In the genomic region with DNA sequence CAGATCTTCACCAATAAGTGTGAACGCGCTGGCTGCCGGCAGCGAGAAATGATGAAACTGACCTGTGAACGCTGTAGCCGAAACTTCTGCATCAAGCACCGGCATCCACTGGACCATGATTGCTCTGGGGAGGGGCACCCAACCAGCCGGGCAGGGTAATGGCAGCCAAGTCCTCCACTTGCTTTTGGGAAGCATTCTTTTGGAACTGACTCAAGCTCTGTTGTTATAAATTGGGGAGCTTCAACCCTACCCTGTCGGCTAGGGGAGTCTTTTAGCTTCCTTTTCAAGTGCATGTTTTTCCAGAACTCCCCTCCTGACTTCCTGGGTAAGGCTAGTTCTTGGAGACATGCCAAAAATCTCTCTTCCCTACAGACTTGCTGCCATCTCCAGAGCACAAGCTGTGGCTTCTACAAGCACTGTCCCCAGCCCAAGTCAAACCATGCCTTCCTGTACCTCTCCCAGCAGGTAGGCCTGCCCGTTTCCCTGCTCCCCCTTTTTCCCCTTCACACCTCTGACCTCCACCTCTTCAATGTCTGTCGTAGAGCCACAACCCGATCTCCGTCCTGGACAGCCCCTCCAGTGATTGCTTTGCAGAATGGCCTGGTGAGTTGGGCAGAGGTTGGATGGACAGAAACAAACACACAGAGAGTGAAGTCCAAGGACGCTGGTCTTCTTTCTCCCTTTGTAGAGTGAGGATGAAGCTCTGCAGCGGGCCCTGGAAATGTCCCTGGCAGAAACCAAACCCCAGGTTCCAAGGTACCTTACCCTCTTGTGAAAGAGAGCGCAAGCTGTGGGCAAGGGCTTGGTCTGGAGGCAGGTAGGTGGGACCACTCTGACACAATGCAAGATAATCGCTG, we compare ENCODE assay signal across 2 cellular contexts.
TF ChIP-seq lines count a peak whose summit lies in the region.

No MANE protein-coding gene starts in this region.

TF ChIP-seq in SK-N-SH, 30 proteins besides CTCF, POLR2A, EP300 and RAD21 (continued from another document):
- no peak for TF ChIP-seq RFX5 (IDR thresholded peaks at IDR 0.05; ENCODE audit: low read length)

TF ChIP-seq in SK-N-SH treated with all-trans-retinoic acid at 6 μM for 48 hours, 23 proteins besides CTCF, POLR2A, EP300 and RAD21 (continued from another document):
- TF ChIP-seq ARNTL (CRISPR knock-in tag; IDR thresholded peaks at IDR 0.05; ENCODE audit: borderline replicate concordance, low read depth) (no peak), ZNF8 (CRISPR knock-in tag; IDR thresholded peaks at IDR 0.05) (no peak), SNAI2 (CRISPR knock-in tag; IDR thresholded peaks at IDR 0.05) (no peak), BACH2 (CRISPR knock-in tag; IDR thresholded peaks at IDR 0.05; ENCODE audit: borderline replicate concordance) (no peak), CSDC2 (CRISPR knock-in tag; IDR thresholded peaks at IDR 0.05) (no peak), GLIS3 (CRISPR knock-in tag; IDR thresholded peaks at IDR 0.05) (no peak), ZNF70 (CRISPR knock-in tag; IDR thresholded peaks at IDR 0.05) (no peak), ZFP3 (CRISPR knock-in tag; IDR thresholded peaks at IDR 0.05) (no peak), OSR1 (CRISPR knock-in tag; IDR thresholded peaks at IDR 0.05) (no peak), TCF4 (CRISPR knock-in tag; IDR thresholded peaks at IDR 0.05; ENCODE audit: borderline replicate concordance) (no peak), ZC3H10 (CRISPR knock-in tag; IDR thresholded peaks at IDR 0.05) (no peak), ZFP30 (CRISPR knock-in tag; IDR thresholded peaks at IDR 0.05) (no peak), PPARA (CRISPR knock-in tag; IDR thresholded peaks at IDR 0.05; ENCODE audit: borderline replicate concordance) (no peak)
- TF ChIP-seq, protein P1, sequence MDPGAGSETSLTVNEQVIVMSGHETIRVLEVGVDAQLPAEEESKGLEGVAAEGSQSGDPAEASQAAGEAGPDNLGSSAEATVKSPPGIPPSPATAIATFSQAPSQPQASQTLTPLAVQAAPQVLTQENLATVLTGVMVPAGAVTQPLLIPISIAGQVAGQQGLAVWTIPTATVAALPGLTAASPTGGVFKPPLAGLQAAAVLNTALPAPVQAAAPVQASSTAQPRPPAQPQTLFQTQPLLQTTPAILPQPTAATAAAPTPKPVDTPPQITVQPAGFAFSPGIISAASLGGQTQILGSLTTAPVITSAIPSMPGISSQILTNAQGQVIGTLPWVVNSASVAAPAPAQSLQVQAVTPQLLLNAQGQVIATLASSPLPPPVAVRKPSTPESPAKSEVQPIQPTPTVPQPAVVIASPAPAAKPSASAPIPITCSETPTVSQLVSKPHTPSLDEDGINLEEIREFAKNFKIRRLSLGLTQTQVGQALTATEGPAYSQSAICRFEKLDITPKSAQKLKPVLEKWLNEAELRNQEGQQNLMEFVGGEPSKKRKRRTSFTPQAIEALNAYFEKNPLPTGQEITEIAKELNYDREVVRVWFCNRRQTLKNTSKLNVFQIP (CRISPR knock-in tag; IDR thresholded peaks at IDR 0.05; ENCODE audit: borderline replicate concordance, low read depth): no peak
- TF ChIP-seq, protein P2, sequence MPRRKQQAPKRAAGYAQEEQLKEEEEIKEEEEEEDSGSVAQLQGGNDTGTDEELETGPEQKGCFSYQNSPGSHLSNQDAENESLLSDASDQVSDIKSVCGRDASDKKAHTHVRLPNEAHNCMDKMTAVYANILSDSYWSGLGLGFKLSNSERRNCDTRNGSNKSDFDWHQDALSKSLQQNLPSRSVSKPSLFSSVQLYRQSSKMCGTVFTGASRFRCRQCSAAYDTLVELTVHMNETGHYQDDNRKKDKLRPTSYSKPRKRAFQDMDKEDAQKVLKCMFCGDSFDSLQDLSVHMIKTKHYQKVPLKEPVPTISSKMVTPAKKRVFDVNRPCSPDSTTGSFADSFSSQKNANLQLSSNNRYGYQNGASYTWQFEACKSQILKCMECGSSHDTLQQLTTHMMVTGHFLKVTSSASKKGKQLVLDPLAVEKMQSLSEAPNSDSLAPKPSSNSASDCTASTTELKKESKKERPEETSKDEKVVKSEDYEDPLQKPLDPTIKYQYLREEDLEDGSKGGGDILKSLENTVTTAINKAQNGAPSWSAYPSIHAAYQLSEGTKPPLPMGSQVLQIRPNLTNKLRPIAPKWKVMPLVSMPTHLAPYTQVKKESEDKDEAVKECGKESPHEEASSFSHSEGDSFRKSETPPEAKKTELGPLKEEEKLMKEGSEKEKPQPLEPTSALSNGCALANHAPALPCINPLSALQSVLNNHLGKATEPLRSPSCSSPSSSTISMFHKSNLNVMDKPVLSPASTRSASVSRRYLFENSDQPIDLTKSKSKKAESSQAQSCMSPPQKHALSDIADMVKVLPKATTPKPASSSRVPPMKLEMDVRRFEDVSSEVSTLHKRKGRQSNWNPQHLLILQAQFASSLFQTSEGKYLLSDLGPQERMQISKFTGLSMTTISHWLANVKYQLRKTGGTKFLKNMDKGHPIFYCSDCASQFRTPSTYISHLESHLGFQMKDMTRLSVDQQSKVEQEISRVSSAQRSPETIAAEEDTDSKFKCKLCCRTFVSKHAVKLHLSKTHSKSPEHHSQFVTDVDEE (CRISPR knock-in tag; IDR thresholded peaks at IDR 0.05): no peak
- TF ChIP-seq, protein P3, sequence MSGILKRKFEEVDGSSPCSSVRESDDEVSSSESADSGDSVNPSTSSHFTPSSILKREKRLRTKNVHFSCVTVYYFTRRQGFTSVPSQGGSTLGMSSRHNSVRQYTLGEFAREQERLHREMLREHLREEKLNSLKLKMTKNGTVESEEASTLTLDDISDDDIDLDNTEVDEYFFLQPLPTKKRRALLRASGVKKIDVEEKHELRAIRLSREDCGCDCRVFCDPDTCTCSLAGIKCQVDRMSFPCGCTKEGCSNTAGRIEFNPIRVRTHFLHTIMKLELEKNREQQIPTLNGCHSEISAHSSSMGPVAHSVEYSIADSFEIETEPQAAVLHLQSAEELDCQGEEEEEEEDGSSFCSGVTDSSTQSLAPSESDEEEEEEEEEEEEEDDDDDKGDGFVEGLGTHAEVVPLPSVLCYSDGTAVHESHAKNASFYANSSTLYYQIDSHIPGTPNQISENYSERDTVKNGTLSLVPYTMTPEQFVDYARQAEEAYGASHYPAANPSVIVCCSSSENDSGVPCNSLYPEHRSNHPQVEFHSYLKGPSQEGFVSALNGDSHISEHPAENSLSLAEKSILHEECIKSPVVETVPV (CRISPR knock-in tag; IDR thresholded peaks at IDR 0.05): no peak
- TF ChIP-seq, protein P4, sequence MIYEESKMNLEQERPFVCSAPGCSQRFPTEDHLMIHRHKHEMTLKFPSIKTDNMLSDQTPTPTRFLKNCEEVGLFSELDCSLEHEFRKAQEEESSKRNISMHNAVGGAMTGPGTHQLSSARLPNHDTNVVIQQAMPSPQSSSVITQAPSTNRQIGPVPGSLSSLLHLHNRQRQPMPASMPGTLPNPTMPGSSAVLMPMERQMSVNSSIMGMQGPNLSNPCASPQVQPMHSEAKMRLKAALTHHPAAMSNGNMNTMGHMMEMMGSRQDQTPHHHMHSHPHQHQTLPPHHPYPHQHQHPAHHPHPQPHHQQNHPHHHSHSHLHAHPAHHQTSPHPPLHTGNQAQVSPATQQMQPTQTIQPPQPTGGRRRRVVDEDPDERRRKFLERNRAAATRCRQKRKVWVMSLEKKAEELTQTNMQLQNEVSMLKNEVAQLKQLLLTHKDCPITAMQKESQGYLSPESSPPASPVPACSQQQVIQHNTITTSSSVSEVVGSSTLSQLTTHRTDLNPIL (CRISPR knock-in tag; IDR thresholded peaks at IDR 0.05; ENCODE audit: low read depth): no peak
